1 cellular context compared by ENCODE assay signal in genomic region chr13:113053376-113053775, GRCh38.
TF ChIP-seq lines count a peak whose summit lies in the region.

No MANE protein-coding gene starts in this region.

TF ChIP-seq in SK-N-SH, 30 proteins besides CTCF, POLR2A, EP300 and RAD21 (continued from another document):
- TF ChIP-seq, protein P1, sequence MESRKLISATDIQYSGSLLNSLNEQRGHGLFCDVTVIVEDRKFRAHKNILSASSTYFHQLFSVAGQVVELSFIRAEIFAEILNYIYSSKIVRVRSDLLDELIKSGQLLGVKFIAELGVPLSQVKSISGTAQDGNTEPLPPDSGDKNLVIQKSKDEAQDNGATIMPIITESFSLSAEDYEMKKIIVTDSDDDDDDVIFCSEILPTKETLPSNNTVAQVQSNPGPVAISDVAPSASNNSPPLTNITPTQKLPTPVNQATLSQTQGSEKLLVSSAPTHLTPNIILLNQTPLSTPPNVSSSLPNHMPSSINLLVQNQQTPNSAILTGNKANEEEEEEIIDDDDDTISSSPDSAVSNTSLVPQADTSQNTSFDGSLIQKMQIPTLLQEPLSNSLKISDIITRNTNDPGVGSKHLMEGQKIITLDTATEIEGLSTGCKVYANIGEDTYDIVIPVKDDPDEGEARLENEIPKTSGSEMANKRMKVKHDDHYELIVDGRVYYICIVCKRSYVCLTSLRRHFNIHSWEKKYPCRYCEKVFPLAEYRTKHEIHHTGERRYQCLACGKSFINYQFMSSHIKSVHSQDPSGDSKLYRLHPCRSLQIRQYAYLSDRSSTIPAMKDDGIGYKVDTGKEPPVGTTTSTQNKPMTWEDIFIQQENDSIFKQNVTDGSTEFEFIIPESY (IDR thresholded peaks at IDR 0.05; ENCODE audit: borderline replicate concordance, low read depth) = no peak
- no peak for TF ChIP-seq NRF1 (IDR thresholded peaks at IDR 0.05; ENCODE audit: low read depth, low read length)
- TF ChIP-seq ELF1 (IDR thresholded peaks at IDR 0.05) = no peak
- no peak for TF ChIP-seq CHD2 (IDR thresholded peaks at IDR 0.05; ENCODE audit: low read length, partially characterized antibody)
- no peak for TF ChIP-seq FOXJ3 (CRISPR knock-in tag; IDR thresholded peaks at IDR 0.05)
- TF ChIP-seq USF2 (IDR thresholded peaks at IDR 0.05; ENCODE audit: borderline replicate concordance, low read depth, low read length) = no peak
- no peak for TF ChIP-seq REST (IDR thresholded peaks at IDR 0.05; ENCODE audit: low read depth, low read length)
- TF ChIP-seq TEAD4 (IDR thresholded peaks at IDR 0.05; ENCODE audit: borderline replicate concordance, insufficient read depth) = no peak
TF ChIP-seq in SK-N-SH: peak in this region for 0.
